In the genomic region with DNA sequence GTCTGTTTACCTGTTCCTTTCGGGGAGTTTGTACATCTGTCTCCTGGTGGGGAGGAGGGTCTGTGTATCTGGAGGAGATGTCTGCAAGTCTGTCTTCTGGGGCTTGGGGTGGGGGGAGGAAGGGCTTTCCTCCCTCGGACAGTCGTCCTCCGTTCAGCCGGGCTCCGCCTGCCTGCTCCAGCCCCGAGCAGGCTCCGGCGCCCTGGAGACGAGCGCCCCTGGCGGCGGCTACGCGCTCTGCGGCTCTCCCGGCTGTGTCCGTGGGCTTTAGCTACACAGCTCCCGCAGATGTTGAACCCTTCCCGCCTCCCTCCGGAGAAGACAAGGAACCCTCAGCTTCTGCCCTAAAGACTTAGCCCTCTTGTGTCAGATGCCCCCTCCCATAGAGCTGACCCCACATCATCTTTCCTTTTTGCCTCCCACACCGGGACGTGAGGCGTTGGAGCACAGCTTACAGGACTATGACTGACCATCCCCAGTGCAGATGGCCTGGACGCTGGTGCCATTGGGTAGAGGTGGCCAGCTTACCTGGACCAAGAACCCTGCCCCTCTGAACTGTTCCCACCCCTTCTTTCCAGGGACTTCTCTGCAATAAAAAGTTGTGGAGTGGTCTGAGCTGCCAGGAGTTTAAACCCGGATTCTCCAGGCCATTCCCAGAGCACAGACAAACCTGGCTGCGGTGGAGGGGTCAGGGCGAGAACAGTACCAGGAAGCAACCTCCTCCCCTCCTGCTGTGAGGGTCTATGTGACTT, we compare ENCODE assay signal across 1 cellular context.
TF ChIP-seq lines count a peak whose summit lies in the region.

No MANE protein-coding gene starts in this region.

TF ChIP-seq in K562, 482 proteins besides CTCF, POLR2A, EP300 and RAD21 (continued from another document):
- TF ChIP-seq, protein P1, sequence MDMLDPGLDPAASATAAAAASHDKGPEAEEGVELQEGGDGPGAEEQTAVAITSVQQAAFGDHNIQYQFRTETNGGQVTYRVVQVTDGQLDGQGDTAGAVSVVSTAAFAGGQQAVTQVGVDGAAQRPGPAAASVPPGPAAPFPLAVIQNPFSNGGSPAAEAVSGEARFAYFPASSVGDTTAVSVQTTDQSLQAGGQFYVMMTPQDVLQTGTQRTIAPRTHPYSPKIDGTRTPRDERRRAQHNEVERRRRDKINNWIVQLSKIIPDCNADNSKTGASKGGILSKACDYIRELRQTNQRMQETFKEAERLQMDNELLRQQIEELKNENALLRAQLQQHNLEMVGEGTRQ (CRISPR knock-in tag; IDR thresholded peaks at IDR 0.05) = no peak
- TF ChIP-seq MAZ (CRISPR knock-in tag; conservative IDR thresholded peaks at IDR 0.05 in 1 of 2, IDR thresholded peaks at IDR 0.05 in 1 of 2) (peak; percentile 59 to 69), ZNF143 (CRISPR knock-in tag; IDR thresholded peaks at IDR 0.05) (no peak), GABPB1 (CRISPR knock-in tag; IDR thresholded peaks at IDR 0.05) (peak; percentile 37), NRF1 (conservative IDR thresholded peaks at IDR 0.05 in 1 of 2, IDR thresholded peaks at IDR 0.05 in 1 of 2) (peak; percentile 32 to 57; a peak in 2 of 4 replicates), ETS2 (tag; IDR thresholded peaks at IDR 0.05; ENCODE audit: borderline replicate concordance, poor library complexity, severe bottlenecking) (no peak), CBFB (CRISPR knock-in tag; IDR thresholded peaks at IDR 0.05) (no peak), YY1 (IDR thresholded peaks at IDR 0.05; ENCODE audit: borderline replicate concordance in 1 of 3, control insufficient read depth in 1 of 3, extremely low read depth in 1 of 3, insufficient read depth in 3 of 3, insufficient read length in 1 of 3, insufficient replicate concordance in 2 of 3, low read depth in 1 of 3, low read length in 2 of 3) (peak in 1 of 3 experiments; percentile 17), HMGN3 (IDR thresholded peaks at IDR 0.05; ENCODE audit: borderline replicate concordance, extremely low read depth, insufficient read length, low read depth, low read length) (peak; percentile 27), SRSF3 (IDR thresholded peaks at IDR 0.05; ENCODE audit: insufficient read depth, low read length) (no peak), ETS1 (conservative IDR thresholded peaks at IDR 0.05; ENCODE audit: control insufficient read depth, low read depth, low read length) (no peak), SMAD4 (CRISPR knock-in tag; conservative IDR thresholded peaks at IDR 0.05) (peak; percentile 60), CTCFL (IDR thresholded peaks at IDR 0.05; ENCODE audit: borderline replicate concordance, insufficient read depth, low read depth, low read length, poor library complexity, severe bottlenecking) (peak; percentile 46), JUND (IDR thresholded peaks at IDR 0.05; ENCODE audit: borderline replicate concordance, low read depth, low read length) (0 out of 2 replicates have a peak, but pooled peaks have one; percentile 16), JUND (tag; IDR thresholded peaks at IDR 0.05; ENCODE audit: borderline replicate concordance, low read depth, low read length) (no peak; the same call in 2 of the 3 replicates), POLR2AphosphoS2 (IDR thresholded peaks at IDR 0.05; ENCODE audit: low read length) (no peak), CXXC5 (CRISPR knock-in tag; IDR thresholded peaks at IDR 0.05) (peak; percentile 33), NR2C1 (IDR thresholded peaks at IDR 0.05) (no peak), NR2C1 (tag; IDR thresholded peaks at IDR 0.05) (no peak), ZNF77 (CRISPR knock-in tag; IDR thresholded peaks at IDR 0.05) (no peak), CCNT2 (IDR thresholded peaks at IDR 0.05; ENCODE audit: borderline replicate concordance, extremely low read depth, insufficient read length, low read depth, low read length) (peak; percentile 34), CREB1 (IDR thresholded peaks at IDR 0.05) (no peak), CREB1 (CRISPR knock-in tag; IDR thresholded peaks at IDR 0.05) (peak; percentile 48), ZNF444 (CRISPR knock-in tag; IDR thresholded peaks at IDR 0.05) (no peak), VEZF1 (CRISPR knock-in tag; IDR thresholded peaks at IDR 0.05) (peak; percentile 36; the same call in 1 of the 2 replicates), RBM39 (optimal IDR thresholded peaks at IDR 0.05; ENCODE audit: low read depth, low read length) (no peak)
- TF ChIP-seq, protein P2, sequence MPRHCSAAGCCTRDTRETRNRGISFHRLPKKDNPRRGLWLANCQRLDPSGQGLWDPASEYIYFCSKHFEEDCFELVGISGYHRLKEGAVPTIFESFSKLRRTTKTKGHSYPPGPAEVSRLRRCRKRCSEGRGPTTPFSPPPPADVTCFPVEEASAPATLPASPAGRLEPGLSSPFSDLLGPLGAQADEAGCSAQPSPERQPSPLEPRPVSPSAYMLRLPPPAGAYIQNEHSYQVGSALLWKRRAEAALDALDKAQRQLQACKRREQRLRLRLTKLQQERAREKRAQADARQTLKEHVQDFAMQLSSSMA (CRISPR knock-in tag; IDR thresholded peaks at IDR 0.05) = peak; percentile 31; the same call in 1 of the 2 replicates
- TF ChIP-seq, protein P3, sequence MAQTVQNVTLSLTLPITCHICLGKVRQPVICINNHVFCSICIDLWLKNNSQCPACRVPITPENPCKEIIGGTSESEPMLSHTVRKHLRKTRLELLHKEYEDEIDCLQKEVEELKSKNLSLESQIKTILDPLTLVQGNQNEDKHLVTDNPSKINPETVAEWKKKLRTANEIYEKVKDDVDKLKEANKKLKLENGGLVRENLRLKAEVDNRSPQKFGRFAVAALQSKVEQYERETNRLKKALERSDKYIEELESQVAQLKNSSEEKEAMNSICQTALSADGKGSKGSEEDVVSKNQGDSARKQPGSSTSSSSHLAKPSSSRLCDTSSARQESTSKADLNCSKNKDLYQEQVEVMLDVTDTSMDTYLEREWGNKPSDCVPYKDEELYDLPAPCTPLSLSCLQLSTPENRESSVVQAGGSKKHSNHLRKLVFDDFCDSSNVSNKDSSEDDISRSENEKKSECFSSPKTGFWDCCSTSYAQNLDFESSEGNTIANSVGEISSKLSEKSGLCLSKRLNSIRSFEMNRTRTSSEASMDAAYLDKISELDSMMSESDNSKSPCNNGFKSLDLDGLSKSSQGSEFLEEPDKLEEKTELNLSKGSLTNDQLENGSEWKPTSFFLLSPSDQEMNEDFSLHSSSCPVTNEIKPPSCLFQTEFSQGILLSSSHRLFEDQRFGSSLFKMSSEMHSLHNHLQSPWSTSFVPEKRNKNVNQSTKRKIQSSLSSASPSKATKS (CRISPR knock-in tag; IDR thresholded peaks at IDR 0.05) = peak; percentile 9; the same call in 1 of the 2 replicates
- TF ChIP-seq, protein P4, sequence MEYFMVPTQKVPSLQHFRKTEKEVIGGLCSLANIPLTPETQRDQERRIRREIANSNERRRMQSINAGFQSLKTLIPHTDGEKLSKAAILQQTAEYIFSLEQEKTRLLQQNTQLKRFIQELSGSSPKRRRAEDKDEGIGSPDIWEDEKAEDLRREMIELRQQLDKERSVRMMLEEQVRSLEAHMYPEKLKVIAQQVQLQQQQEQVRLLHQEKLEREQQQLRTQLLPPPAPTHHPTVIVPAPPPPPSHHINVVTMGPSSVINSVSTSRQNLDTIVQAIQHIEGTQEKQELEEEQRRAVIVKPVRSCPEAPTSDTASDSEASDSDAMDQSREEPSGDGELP (CRISPR knock-in tag; IDR thresholded peaks at IDR 0.05; ENCODE audit: borderline replicate concordance) = peak; percentile 39; the same call in 1 of the 2 replicates
- TF ChIP-seq, protein P5, sequence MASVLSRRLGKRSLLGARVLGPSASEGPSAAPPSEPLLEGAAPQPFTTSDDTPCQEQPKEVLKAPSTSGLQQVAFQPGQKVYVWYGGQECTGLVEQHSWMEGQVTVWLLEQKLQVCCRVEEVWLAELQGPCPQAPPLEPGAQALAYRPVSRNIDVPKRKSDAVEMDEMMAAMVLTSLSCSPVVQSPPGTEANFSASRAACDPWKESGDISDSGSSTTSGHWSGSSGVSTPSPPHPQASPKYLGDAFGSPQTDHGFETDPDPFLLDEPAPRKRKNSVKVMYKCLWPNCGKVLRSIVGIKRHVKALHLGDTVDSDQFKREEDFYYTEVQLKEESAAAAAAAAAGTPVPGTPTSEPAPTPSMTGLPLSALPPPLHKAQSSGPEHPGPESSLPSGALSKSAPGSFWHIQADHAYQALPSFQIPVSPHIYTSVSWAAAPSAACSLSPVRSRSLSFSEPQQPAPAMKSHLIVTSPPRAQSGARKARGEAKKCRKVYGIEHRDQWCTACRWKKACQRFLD (CRISPR knock-in tag; IDR thresholded peaks at IDR 0.05) = peak; percentile 45; the same call in 1 of the 2 replicates
TF ChIP-seq in K562: peak in this region for 34.
